ENCODE assay signal across 15 cellular contexts in the genomic region with DNA sequence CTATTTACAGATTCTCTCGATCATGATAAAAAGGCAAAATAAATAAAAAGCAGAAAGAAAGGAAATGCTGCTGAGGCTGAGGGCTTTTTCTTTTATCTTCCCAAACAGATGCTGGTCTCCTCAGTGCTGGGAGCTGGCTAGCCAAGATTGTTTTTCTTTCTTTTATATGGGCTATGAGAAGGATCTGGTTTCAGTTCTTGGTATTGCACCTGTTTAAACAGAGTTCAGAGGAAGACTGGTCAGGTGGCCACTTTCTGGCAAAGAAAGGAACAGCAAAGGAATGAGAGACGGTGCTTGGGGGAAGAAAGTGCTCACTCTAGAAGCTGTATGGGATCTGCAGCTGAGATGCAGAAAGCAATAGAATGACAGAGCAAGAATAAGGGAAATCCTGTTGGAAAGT.
DNase-seq lines count a peak whose midpoint lies in the region; ATAC-seq, FAIRE-seq and TF ChIP-seq lines count a peak whose summit lies in the region.
"Had no signal": no experiment of that assay in that cellular context is flagged by ENCODE, and none has a peak within 500 bp of the region (broad histone marks: within the 10 kb centered on the region; RNA-seq: fewer than 3 reads in every experiment).

No MANE protein-coding gene starts in this region.

- no peaks in the 10 kb centered on the region for H3K27me3 ChIP-seq in Panc1 (ENCODE audit: control insufficient read depth, insufficient read depth, low read length)
- no peaks in the 10 kb centered on the region for H3K27me3 ChIP-seq in tibial nerve
- H3K27me3 ChIP-seq: BLaER1 treated with 17β-estradiol and CSF1 and Interleukin-3, amounts not matched to agents 10 nM and 100 nM; SJSA1 had no signal

- no peaks in the 10 kb centered on the region for H3K9me3 ChIP-seq in Panc1 (ENCODE audit: control insufficient read depth, insufficient read depth, low read depth, low read length)
- no peaks in the 10 kb centered on the region for H3K9me3 ChIP-seq in mucosa of descending colon
- H3K9me3 ChIP-seq in tibial nerve = no peaks in the 10 kb centered on the region
- H3K9me3 ChIP-seq: BLaER1 treated with 17β-estradiol and CSF1 and Interleukin-3, amounts not matched to agents 10 nM and 100 nM; SJSA1 had no signal

- H3K4me3 ChIP-seq in Panc1 (ENCODE audit: low read depth in 2 of 2, low read length in 2 of 2) (no peak overlapping the region), mucosa of descending colon (no peak overlapping the region), tibial nerve (no peak overlapping the region)
- H3K4me3 ChIP-seq: BLaER1 treated with 17β-estradiol and CSF1 and Interleukin-3, amounts not matched to agents 10 nM and 100 nM; SJSA1 had no signal

- WGBS in tibial nerve, 2 donors = 17 to 39% methylated on average over 2 of the region's 2 CpGs

- in situ Hi-C loops in Panc1 (cut with HindIII; ENCODE audit: low pct_unique_long_range_greater_than_20kb, low sequenced_read_pairs) = no loop called here

- TF ChIP-seq CTCF in Panc1 (IDR thresholded peaks at IDR 0.05) = no peak
- no peak for TF ChIP-seq CTCF in mucosa of descending colon (IDR thresholded peaks at IDR 0.05)
- TF ChIP-seq CTCF in tibial nerve (IDR thresholded peaks at IDR 0.05) = no peak

- POLR2A ChIA-PET in Panc1 (lab: Charles Lee) = interaction anchor here (0.9 kb wide), 1 partner anchor 191 kb away, joined by 4 read pairs; no protein-coding TSS in a partner anchor

- no TSS peak for BruUV-seq in Panc1 (replicated peaks; lab: Mats Ljungman, UMichigan)

- CTCF ChIA-PET in Panc1 (lab: Charles Lee) = interaction anchor here (1.3 kb wide), 1 partner anchor 182 kb away, joined by 3 read pairs; no protein-coding TSS in a partner anchor

- H3K4me1 ChIP-seq in Panc1 (ENCODE audit: control insufficient read depth, insufficient read depth, low read length) (no peaks in the 10 kb centered on the region; the same call in 1 of the 2 replicates), mucosa of descending colon (ENCODE audit: low read depth) (no peaks in the 10 kb centered on the region), tibial nerve (no peaks in the 10 kb centered on the region)
- H3K4me1 ChIP-seq: BLaER1 treated with 17β-estradiol and CSF1 and Interleukin-3, amounts not matched to agents 10 nM and 100 nM; SJSA1 had no signal

- no peak for TF ChIP-seq EP300 in tibial nerve (IDR thresholded peaks at IDR 0.05)

- TF ChIP-seq POLR2A in tibial nerve (IDR thresholded peaks at IDR 0.05) = no peak

- intact Hi-C loops in Panc1 (cut with micrococcal nuclease; ENCODE audit: unreplicated experiment) (no loop called here), mucosa of descending colon (cut with DNase I, micrococcal nuclease) (no loop called here)

- FAIRE-seq in GM18507 (lab: Jason Lieb, UNC) = peak; percentile 35

- DNase-seq in GM18507 (ENCODE audit: extremely low spot score, insufficient read length, low read depth) (no peak), Panc1 (ENCODE audit: low read depth, low spot score) (no peak), mucosa of descending colon (no peak), tibial nerve (ENCODE audit: low spot score in 2 of 2) (no peak)
- DNase-seq: activated CD8-positive, alpha-beta memory T cell treated with anti-CD3 and anti-CD28 coated beads, Interleukin-2, amount 50 U/mL, for 48 hours; cortex of kidney; GOT3; NCI-H446; WERI-Rb-1 had no signal

- H3K27ac ChIP-seq in Panc1 (ENCODE audit: low read length) = no peak overlapping the region
- no peak overlapping the region for H3K27ac ChIP-seq in tibial nerve
- H3K27ac ChIP-seq: BLaER1 treated with 17β-estradiol and CSF1 and Interleukin-3, amounts not matched to agents 10 nM and 100 nM; SJSA1; WERI-Rb-1 had no signal

- ATAC-seq in HG02678 (IDR thresholded peaks at IDR 0.05; ENCODE audit: unreplicated experiment) = peak; percentile 48
- peak; percentile 42; the same call in 1 of the 2 replicates for ATAC-seq in Panc1
- ATAC-seq in mucosa of descending colon = peak; percentile 50
- no peak for ATAC-seq in GM21786 (IDR thresholded peaks at IDR 0.05; ENCODE audit: unreplicated experiment)
- no peak for ATAC-seq in HG02981 (IDR thresholded peaks at IDR 0.05; ENCODE audit: unreplicated experiment)
- ATAC-seq in HG03045 (IDR thresholded peaks at IDR 0.05; ENCODE audit: unreplicated experiment) = no peak

- peaks cover 2% of the 10 kb centered on the region; the same call in 1 of the 2 replicates for H3K36me3 ChIP-seq in Panc1 (ENCODE audit: control insufficient read depth, insufficient read depth, low read length)
- H3K36me3 ChIP-seq in mucosa of descending colon (ENCODE audit: low read depth) = no peaks in the 10 kb centered on the region
- H3K36me3 ChIP-seq in tibial nerve = peaks cover 0 to 12% (median 0%) of the 10 kb centered on the region in 3 donors
- H3K36me3 ChIP-seq: WERI-Rb-1 had no signal

Comparison
In these comparisons a context has a peak if more than half of its experiments do, and no peak if none do; other contexts are left out.
1. ATAC-seq: peak in HG02678 (single experiment), Panc1 (single experiment) and mucosa of descending colon (single experiment); none in GM21786 (single experiment), HG02981 (single experiment) and HG03045 (single experiment).